13 cellular contexts compared by ENCODE assay signal in the genomic region with DNA sequence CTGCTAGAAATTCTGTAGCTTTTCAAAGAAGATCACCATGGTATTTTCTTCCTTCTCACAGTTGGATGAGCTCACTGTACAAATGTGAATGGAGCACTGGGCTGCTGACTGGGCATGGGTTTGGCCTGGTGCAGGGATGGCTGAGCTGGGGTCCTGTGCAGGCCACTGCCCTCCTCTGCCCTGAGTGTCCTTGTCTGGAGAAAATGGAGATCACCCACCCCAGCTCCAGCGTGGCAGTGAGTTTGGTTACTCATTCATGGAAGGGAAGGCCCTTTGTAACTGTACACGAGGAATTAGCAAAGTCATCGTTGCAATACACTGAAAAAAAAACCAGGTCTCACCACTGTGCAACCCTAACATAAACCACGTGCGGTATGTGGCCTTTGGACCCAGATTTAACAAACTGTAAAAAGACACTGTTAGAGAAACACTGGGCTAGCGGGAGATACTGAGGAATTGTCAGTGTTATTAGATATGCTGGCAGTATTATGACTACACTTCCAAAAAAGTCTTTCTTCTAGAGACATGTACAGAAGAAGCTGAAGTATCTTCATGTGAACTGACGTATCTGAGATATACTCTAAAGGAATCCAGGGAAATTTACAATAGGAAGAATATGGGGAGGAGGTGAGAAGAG. TPM values are rescaled to one million over a fixed set of nuclear protein-coding genes. Genes with fewer than 3 reads are reported as not detected.
A peak's percentile ranks its signal among the peaks of the same experiment; 100 is the strongest.
DNase-seq lines count a peak whose midpoint lies in the region; ATAC-seq and TF ChIP-seq lines count a peak whose summit lies in the region.
"Had no signal": no experiment of that assay in that cellular context is flagged by ENCODE, and none has a peak within 500 bp of the region (broad histone marks: within the 10 kb centered on the region; RNA-seq: fewer than 3 reads in every experiment).

No MANE protein-coding gene starts in this region.

- H3K27me3 ChIP-seq in HL-60 (ENCODE audit: insufficient read depth, poor library complexity, severe bottlenecking) (no peaks in the 10 kb centered on the region), adipocyte (replicated peaks; ENCODE audit: control insufficient read depth, insufficient read depth, low read length) (no peaks in the 10 kb centered on the region), right lobe of liver (no peaks in the 10 kb centered on the region)
- H3K27me3 ChIP-seq: SJSA1 had no signal

- ATAC-seq in right lobe of liver: peak; percentile 66 to 76 (median 74)
- no peak for ATAC-seq in GM19328 (IDR thresholded peaks at IDR 0.05; ENCODE audit: unreplicated experiment)

- H3K9ac ChIP-seq in adipocyte (ENCODE audit: low read length): no peak overlapping the region

- TF ChIP-seq POLR2A in right lobe of liver (IDR thresholded peaks at IDR 0.05): peak; percentile 63

- no peaks in the 10 kb centered on the region for H3K9me3 ChIP-seq in adipocyte (ENCODE audit: control insufficient read depth, low read length)
- H3K9me3 ChIP-seq in right lobe of liver: no peaks in the 10 kb centered on the region
- H3K9me3 ChIP-seq: SJSA1 had no signal

- H3K4me1 ChIP-seq in adipocyte (ENCODE audit: control insufficient read depth, insufficient read depth, low read length): peaks cover 14% of the 10 kb centered on the region
- H3K4me1 ChIP-seq in right lobe of liver: peaks cover 0 to 39% (median 18%) of the 10 kb centered on the region in 4 donors

- 11% methylated on average over 7 of the region's 7 CpGs for WGBS in right lobe of liver (ENCODE audit: insufficient coverage, low coverage, low lambda C conversion rate, missing lambda C conversion rate)

- TF ChIP-seq CTCF in AG09309 (IDR thresholded peaks at IDR 0.05; ENCODE audit: control insufficient read depth, insufficient read depth, low read depth, low read length, missing control alignments) (no peak), HL-60 (IDR thresholded peaks at IDR 0.05; ENCODE audit: insufficient read depth, low read length) (no peak), right lobe of liver (IDR thresholded peaks at IDR 0.05) (no peak)

- DNase-seq in AG09309 (ENCODE audit: low read depth): peak; percentile 73
- DNase-seq in HL-60 (ENCODE audit: low read depth in 1 of 2, low spot score in 1 of 2): peak in 1 of 2 experiments; percentile 75
- DNase-seq in adipocyte (ENCODE audit: low read depth): peak; percentile 57
- peak; percentile 64 to 90 (median 81) for DNase-seq in right lobe of liver
- DNase-seq in cerebellar nuclear complex (lab: John Stamatoyannopoulos, UW): no peak
- DNase-seq in GM19240 (ENCODE audit: insufficient read length, low spot score): no peak
- DNase-seq in NCI-H345 (lab: John Stamatoyannopoulos, UW): no peak
- DNase-seq: COR-L47, H9, NCI-H187 treated with DMSO at 0.1 percent for 48 hours, retina had no signal

- intact Hi-C loops in right lobe of liver (cut with DNase I): no loop called here

- H3K36me3 ChIP-seq in adipocyte (ENCODE audit: control insufficient read depth, insufficient read depth, low read length, severe bottlenecking) (no peaks in the 10 kb centered on the region), right lobe of liver (no peaks in the 10 kb centered on the region)
- H3K36me3 ChIP-seq: SJSA1 had no signal

- peak overlapping the region; percentile 78 for H3K27ac ChIP-seq in HL-60 (replicated peaks)
- peak overlapping the region; percentile 10 to 87 (median 86) for H3K27ac ChIP-seq in right lobe of liver
- H3K27ac ChIP-seq: SJSA1 had no signal

- H3K4me3 ChIP-seq in AG09309 (ENCODE audit: control insufficient read depth, low read depth, low read length) (no peak overlapping the region), HL-60 (replicated peaks; ENCODE audit: insufficient read depth, low read length) (no peak overlapping the region), adipocyte (ENCODE audit: low read length) (no peak overlapping the region), right lobe of liver (peak overlapping the region in 1 of 3 donors; percentile 25)
- H3K4me3 ChIP-seq: SJSA1 had no signal

RNA-seq across cellular contexts. Expression of a gene that starts 16.1 kb away (rescaled TPM):
- 10 to 100 TPM; 14.1 to 34.8 (median 30.6) TPM for total RNA-seq in right lobe of liver

Comparison
In these comparisons a context has a peak if more than half of its experiments do, and no peak if none do; other contexts are left out.
1. DNase-seq: peak in AG09309 (single experiment), adipocyte (single experiment) and right lobe of liver (3 of 3); none in cerebellar nuclear complex (0 of 2), GM19240 (single experiment) and NCI-H345 (single experiment).